In genomic region chr1:18948048-18948912, GRCh38 we compare ENCODE assay signal across 8 cellular contexts. TPM values are rescaled to one million over a fixed set of nuclear protein-coding genes. Genes with fewer than 3 reads are reported as not detected.
DNase-seq lines count a peak whose midpoint lies in the region; ATAC-seq, FAIRE-seq and TF ChIP-seq lines count a peak whose summit lies in the region.

No MANE protein-coding gene starts in this region.

- POLR2A ChIA-PET in CD4-positive, alpha-beta memory T cell (lab: Charles Lee; ENCODE audit: partially characterized antibody) = interaction anchor here (0.7 to 20.6 kb wide), 7 partner anchors 9 to 151 kb away, joined by 3 to 599 read pairs (median 5); partner anchors contain the start of gene IFFO2

- peak; percentile 54 for ATAC-seq in T-helper 17 cell
- ATAC-seq in HG02885 (IDR thresholded peaks at IDR 0.05; ENCODE audit: poor library complexity, unreplicated experiment) = no peak
- ATAC-seq in GM21381 (IDR thresholded peaks at IDR 0.05; ENCODE audit: unreplicated experiment) = no peak

- peak overlapping the region; percentile 38 for H2BK120ac ChIP-seq in neuronal stem cell (ENCODE audit: low read depth, low read length)

- H3K18ac ChIP-seq in neuronal stem cell (ENCODE audit: low read length) = peak overlapping the region; percentile 92

- no peaks in the 10 kb centered on the region for H3K36me3 ChIP-seq in CD4-positive, alpha-beta memory T cell (ENCODE audit: insufficient read depth, low read length)
- H3K36me3 ChIP-seq in bronchial epithelial cell (ENCODE audit: control insufficient read depth, insufficient read depth, low read length) = peaks cover 2% of the 10 kb centered on the region
- H3K36me3 ChIP-seq in neuronal stem cell (replicated peaks in 1 of 2; ENCODE audit: control insufficient read depth in 2 of 2, insufficient read depth in 2 of 2, low read length in 2 of 2) = no peaks in the 10 kb centered on the region

- H2BK12ac ChIP-seq in neuronal stem cell (ENCODE audit: low read length) = no peak overlapping the region

- no peaks in the 10 kb centered on the region for H3K27me3 Mint-ChIP-seq in CD4-positive, alpha-beta memory T cell
- H3K27me3 Mint-ChIP-seq in T-helper 17 cell = no peaks in the 10 kb centered on the region

- H3K4me3 ChIP-seq in CD4-positive, alpha-beta memory T cell (ENCODE audit: low read length in 2 of 2) = peak overlapping the region; percentile 33 to 65
- no peak overlapping the region for H3K4me3 ChIP-seq in bronchial epithelial cell (ENCODE audit: low read depth, low read length)
- H3K4me3 ChIP-seq in neuronal stem cell (ENCODE audit: low read length in 2 of 2) = peak overlapping the region in 1 of 2 donors; percentile 19

- no peak overlapping the region for H3K4ac ChIP-seq in neuronal stem cell (ENCODE audit: low read length)

- peaks cover 100% of the 10 kb centered on the region for H3K4me1 ChIP-seq in CD4-positive, alpha-beta memory T cell (ENCODE audit: insufficient read depth, low read length)
- H3K4me1 ChIP-seq in neuronal stem cell (ENCODE audit: control insufficient read depth in 2 of 2, insufficient read depth in 1 of 2, low read depth in 1 of 2, low read length in 2 of 2) = peaks cover 32 to 43% of the 10 kb centered on the region in 2 donors

- H4K8ac ChIP-seq in neuronal stem cell (ENCODE audit: low read depth, low read length) = no peak overlapping the region

- intact Hi-C loops in CD4-positive, alpha-beta memory T cell (cut with micrococcal nuclease) = no loop called here

- peak overlapping the region; percentile 53 for H2BK15ac ChIP-seq in neuronal stem cell (ENCODE audit: low read length)

- H3K4me2 ChIP-seq in neuronal stem cell (ENCODE audit: insufficient read depth, low read length, poor library complexity, severe bottlenecking) = no peak overlapping the region

- H3K27me3 ChIP-seq in CD4-positive, alpha-beta memory T cell (ENCODE audit: insufficient read depth, low read length) = no peaks in the 10 kb centered on the region
- H3K27me3 ChIP-seq in bronchial epithelial cell (ENCODE audit: control insufficient read depth, insufficient read depth, low read length) (no peaks in the 10 kb centered on the region), neuronal stem cell (ENCODE audit: control insufficient read depth in 3 of 3, insufficient read depth in 3 of 3, low read depth in 1 of 3, low read length in 3 of 3) (no peaks in the 10 kb centered on the region)

- CTCF ChIA-PET in CD4-positive, alpha-beta memory T cell (lab: Charles Lee; ENCODE audit: partially characterized antibody) = interaction anchor here (0.8 to 12.4 kb wide), 5 partner anchors 9 to 128 kb away, joined by 3 to 206 read pairs (median 3); no protein-coding TSS in a partner anchor

- TF ChIP-seq CTCF in bronchial epithelial cell (IDR thresholded peaks at IDR 0.05; ENCODE audit: insufficient read depth, low read length, severe bottlenecking) = no peak

- H3K14ac ChIP-seq in neuronal stem cell (ENCODE audit: low read length) = no peak overlapping the region

- H2AK5ac ChIP-seq in neuronal stem cell (ENCODE audit: low read depth, low read length) = peak overlapping the region; percentile 90

- no peak for FAIRE-seq in bronchial epithelial cell (lab: Jason Lieb, UNC)

- WGBS in neuronal stem cell (ENCODE audit: extremely low coverage in 2 of 2, insufficient read length in 2 of 2, insufficient replicate concordance in 1 of 2), 2 donors = no CpG with 5 or more reads among the region's 15 CpGs

- H4K91ac ChIP-seq in neuronal stem cell (ENCODE audit: low read depth, low read length, poor library complexity) = no peak overlapping the region

- H3K9ac ChIP-seq in neuronal stem cell (ENCODE audit: low read depth, low read length, poor library complexity) = no peak overlapping the region

- peak overlapping the region; percentile 98 to 100 (median 100) for H3K27ac Mint-ChIP-seq in CD4-positive, alpha-beta memory T cell
- peak overlapping the region; percentile 100 for H3K27ac Mint-ChIP-seq in T-helper 17 cell

- no peaks in the 10 kb centered on the region for H3K9me3 ChIP-seq in CD4-positive, alpha-beta memory T cell (ENCODE audit: control insufficient read depth in 1 of 2, low read length in 2 of 2)
- H3K9me3 ChIP-seq in T-helper 17 cell (ENCODE audit: control insufficient read depth, low read length, poor library complexity, severe bottlenecking) (no peaks in the 10 kb centered on the region), neuronal stem cell (replicated peaks in 1 of 2; ENCODE audit: control insufficient read depth in 2 of 2, insufficient read depth in 1 of 2, low read depth in 1 of 2, low read length in 2 of 2) (no peaks in the 10 kb centered on the region)

- H3K27ac ChIP-seq in CD4-positive, alpha-beta memory T cell (ENCODE audit: low read depth, low read length) = peak overlapping the region; percentile 98
- no peak overlapping the region for H3K27ac ChIP-seq in neuronal stem cell (replicated peaks; ENCODE audit: low read length)

- peaks cover 6 to 23% of the 10 kb centered on the region in 2 donors for H3K36me3 Mint-ChIP-seq in CD4-positive, alpha-beta memory T cell
- no peaks in the 10 kb centered on the region for H3K36me3 Mint-ChIP-seq in T-helper 17 cell (ENCODE audit: low read depth)

- H3K79me1 ChIP-seq in neuronal stem cell (ENCODE audit: low read depth, low read length) = peaks cover 3% of the 10 kb centered on the region

- peak overlapping the region; percentile 31 for H2BK5ac ChIP-seq in neuronal stem cell (ENCODE audit: low read length)

- H2AFZ ChIP-seq in neuronal stem cell (ENCODE audit: low read length) = no peak overlapping the region

- H3K4me1 Mint-ChIP-seq in CD4-positive, alpha-beta memory T cell = peaks cover 72 to 98% (median 89%) of the 10 kb centered on the region in 4 donors
- H3K4me1 Mint-ChIP-seq in T-helper 17 cell = peaks cover 84% of the 10 kb centered on the region

- H3K23ac ChIP-seq in neuronal stem cell (ENCODE audit: low read depth, low read length, poor library complexity) = no peak overlapping the region

- H3K9me3 Mint-ChIP-seq in CD4-positive, alpha-beta memory T cell = no peaks in the 10 kb centered on the region

- H3K4me3 Mint-ChIP-seq in CD4-positive, alpha-beta memory T cell = peak overlapping the region; percentile 91 to 98 (median 94)
- H3K4me3 Mint-ChIP-seq in T-helper 17 cell = peak overlapping the region; percentile 94

- DNase-seq in CD4-positive, alpha-beta memory T cell = peak; percentile 69 to 83 (median 80)
- DNase-seq in T-helper 17 cell = peak; percentile 47 to 68 (median 54)
- DNase-seq in bronchial epithelial cell (ENCODE audit: low read depth) = peak; percentile 65
- DNase-seq in neuronal stem cell (ENCODE audit: low spot score) = no peak
- DNase-seq in NCI-H2107 treated with DMSO at 0.1 percent for 48 hours (lab: John Stamatoyannopoulos, UW; ENCODE audit: unreplicated experiment) = no peak
- DNase-seq in NCI-H146 (lab: John Stamatoyannopoulos, UW) = no peak

RNA-seq across cellular contexts. Expression of gene IFFO2, which starts 8.2 kb away (rescaled TPM):
- 10 to 100 TPM; 39.0 to 41.3 TPM for total RNA-seq in CD4-positive, alpha-beta memory T cell
- polyA plus RNA-seq in CD4-positive, alpha-beta memory T cell = 1 to 10 TPM; 1.3 to 5.2 TPM
- total RNA-seq in T-helper 17 cell = 100 to 1,000 TPM in 1 of 2 donors, 10 to 100 TPM in 1; 99.8 to 119 TPM
- total RNA-seq in bronchial epithelial cell = 11.8 and 26.0 TPM in 2 replicates
- 3.4 TPM for polyA plus RNA-seq in neuronal stem cell (2013, experiment 1 of 2)
- polyA plus RNA-seq in neuronal stem cell (2013, experiment 2 of 2) = 3.3 TPM

RNA-seq across cellular contexts. Expression of gene ALDH4A1, which starts 45.9 kb away (rescaled TPM):
- 1 to 10 TPM; 1.4 to 1.5 TPM for total RNA-seq in CD4-positive, alpha-beta memory T cell
- 1 to 10 TPM; 1.1 to 1.6 TPM for polyA plus RNA-seq in CD4-positive, alpha-beta memory T cell
- 1 to 10 TPM; 1.1 to 1.2 TPM for total RNA-seq in T-helper 17 cell
- 15.8 and 30.6 TPM in 2 replicates for total RNA-seq in bronchial epithelial cell
- 11.9 TPM for polyA plus RNA-seq in neuronal stem cell (2013, experiment 1 of 2)
- polyA plus RNA-seq in neuronal stem cell (2013, experiment 2 of 2) = 11.5 TPM

Comparison
In these comparisons a context has a peak if more than half of its experiments do, and no peak if none do; other contexts are left out.
1. DNase-seq: peak in CD4-positive, alpha-beta memory T cell (5 of 5), T-helper 17 cell (3 of 3) and bronchial epithelial cell (single experiment); none in neuronal stem cell (single experiment), NCI-H2107 treated with DMSO at 0.1 percent for 48 hours (single experiment) and NCI-H146 (single experiment).